In genomic region chr3:48088749-48089466, GRCh38 we compare ENCODE assay signal across 1 cellular context.
TF ChIP-seq lines count a peak whose summit lies in the region.

No MANE protein-coding gene starts in this region.

TF ChIP-seq in HepG2, 621 proteins besides CTCF, POLR2A, EP300 and RAD21 (continued from another document and continues in another):
- TF ChIP-seq DMTF1 (CRISPR knock-in tag; IDR thresholded peaks at IDR 0.05) (no peak), ZBTB7B (CRISPR knock-in tag; IDR thresholded peaks at IDR 0.05) (peak; percentile 49; the same call in 1 of the 2 replicates), RORA (CRISPR knock-in tag; IDR thresholded peaks at IDR 0.05) (no peak), CENPT (CRISPR knock-in tag; IDR thresholded peaks at IDR 0.05; ENCODE audit: low read depth) (no peak), HNRNPLL (IDR thresholded peaks at IDR 0.05; ENCODE audit: low read depth, low read length, poor library complexity, severe bottlenecking) (peak; percentile 71), ZBTB8A (CRISPR knock-in tag; IDR thresholded peaks at IDR 0.05; ENCODE audit: borderline replicate concordance, low read depth) (no peak), NR2F1 (CRISPR knock-in tag; IDR thresholded peaks at IDR 0.05) (no peak), ZNF547 (CRISPR knock-in tag; IDR thresholded peaks at IDR 0.05) (peak; percentile 74; the same call in 1 of the 2 replicates), ZNF142 (CRISPR knock-in tag; IDR thresholded peaks at IDR 0.05) (peak; percentile 33; the same call in 1 of the 2 replicates), SUZ12 (IDR thresholded peaks at IDR 0.05; ENCODE audit: low read depth, low read length) (no peak), KLF16 (CRISPR knock-in tag; IDR thresholded peaks at IDR 0.05) (peak in 1 of 2 experiments; percentile 91; a peak in 1 of 4 replicates), ZNF367 (CRISPR knock-in tag; IDR thresholded peaks at IDR 0.05; ENCODE audit: borderline replicate concordance) (peak; percentile 69; the same call in 1 of the 2 replicates), ATF7-NPFF (CRISPR knock-in tag; IDR thresholded peaks at IDR 0.05; ENCODE audit: low read depth) (peak; percentile 80), MED8 (CRISPR knock-in tag; IDR thresholded peaks at IDR 0.05; ENCODE audit: insufficient replicate concordance) (no peak), ZNF614 (CRISPR knock-in tag; IDR thresholded peaks at IDR 0.05; ENCODE audit: borderline replicate concordance) (peak; percentile 57; the same call in 1 of the 2 replicates), RBM22 (optimal IDR thresholded peaks at IDR 0.05; ENCODE audit: low read length) (no peak), ZNF850 (CRISPR knock-in tag; conservative IDR thresholded peaks at IDR 0.05) (no peak), ZNF30 (CRISPR knock-in tag; IDR thresholded peaks at IDR 0.05) (0 out of 2 replicates have a peak, but pooled peaks have one; percentile 11), TFDP1 (CRISPR knock-in tag; IDR thresholded peaks at IDR 0.05; ENCODE audit: borderline replicate concordance) (peak; percentile 54), KDM1A (CRISPR knock-in tag; IDR thresholded peaks at IDR 0.05) (no peak), ZSCAN5A (CRISPR knock-in tag; IDR thresholded peaks at IDR 0.05; ENCODE audit: borderline replicate concordance) (no peak), BATF2 (CRISPR knock-in tag; IDR thresholded peaks at IDR 0.05) (no peak; the same call in 1 of the 2 replicates), HDAC6 (IDR thresholded peaks at IDR 0.05; ENCODE audit: low read depth, low read length) (no peak), ZBTB38 (CRISPR knock-in tag; IDR thresholded peaks at IDR 0.05) (peak; percentile 48; the same call in 1 of the 2 replicates), MNT (IDR thresholded peaks at IDR 0.05) (peak; percentile 3; the same call in 1 of the 2 replicates), THAP8 (CRISPR knock-in tag; IDR thresholded peaks at IDR 0.05; ENCODE audit: borderline replicate concordance) (peak; percentile 37; the same call in 1 of the 2 replicates), ARID5B (CRISPR knock-in tag; IDR thresholded peaks at IDR 0.05) (peak; percentile 48), ISX (CRISPR knock-in tag; conservative IDR thresholded peaks at IDR 0.05) (no peak), CCAR2 (optimal IDR thresholded peaks at IDR 0.05; ENCODE audit: low read depth, low read length) (no peak), ZNF558 (CRISPR knock-in tag; IDR thresholded peaks at IDR 0.05; ENCODE audit: borderline replicate concordance) (no peak)
